ENCODE assay signal across 20 cellular contexts in genomic region chr5:86997501-86997900, GRCh38.
"Had no signal": no experiment of that assay in that cellular context is flagged by ENCODE, and none has a peak within 500 bp of the region (broad histone marks: within the 10 kb centered on the region; RNA-seq: fewer than 3 reads in every experiment).

No MANE protein-coding gene starts in this region.

- H3K4me1 ChIP-seq: gastrocnemius medialis, left lung, tibial artery, vagina had no signal

- H3K27me3 ChIP-seq: gastrocnemius medialis, hepatocyte, left lung, vagina had no signal

- H2AFZ ChIP-seq: hepatocyte had no signal

- ATAC-seq: gastrocnemius medialis, left lung, mucosa of descending colon, natural killer cell had no signal

- H3K79me2 ChIP-seq: hepatocyte had no signal

- DNase-seq: activated CD4-positive, CD25-positive, alpha-beta regulatory T cell treated with anti-CD3 and anti-CD28 coated beads, Interleukin-2, amount 50 U/mL, for 72 hours; activated naive CD4-positive, alpha-beta T cell treated with Interleukin-2 at 50 U/mL for 16 hours; activated T-cell treated with anti-CD3 and anti-CD28 coated beads for 4 hours; caudate nucleus; cortex of kidney; effector memory CD4-positive, alpha-beta T cell; gastrocnemius medialis; left lung; mammary epithelial cell; mucosa of descending colon; natural killer cell; stimulated activated CD4-positive, alpha-beta T cell treated with anti-CD3 and anti-CD28 coated beads, Interleukin-15, amount 100 ng/mL, for 24 hours; stimulated activated CD4-positive, alpha-beta T cell treated with anti-CD3 and anti-CD28 coated beads, Interleukin-4, amount 100 ng/mL, for 1 hour; stimulated activated naive CD4-positive, alpha-beta T cell; T-helper 1 cell; T1000; tibial artery had no signal

- FAIRE-seq: keratinocyte had no signal

- H3K36me3 ChIP-seq: gastrocnemius medialis, left lung, tibial artery, vagina had no signal

- H3K27ac ChIP-seq: gastrocnemius medialis, hepatocyte, left lung, tibial artery, vagina had no signal

- H3K9me3 ChIP-seq: gastrocnemius medialis, left lung, mucosa of descending colon, tibial artery, vagina had no signal

- H3K4me2 ChIP-seq: hepatocyte had no signal

- H3K4me3 ChIP-seq: gastrocnemius medialis, hepatocyte, left lung, mucosa of descending colon, tibial artery, vagina had no signal
